Comparison of ENCODE assay signal across 9 cellular contexts in genomic region chr1:1554926-1555915, GRCh38. TPM values are rescaled to one million over a fixed set of nuclear protein-coding genes. Genes with fewer than 3 reads are reported as not detected.
A peak's percentile ranks its signal among the peaks of the same experiment; 100 is the strongest.
DNase-seq lines count a peak whose midpoint lies in the region; ATAC-seq and TF ChIP-seq lines count a peak whose summit lies in the region.
"Had no signal": no experiment of that assay in that cellular context is flagged by ENCODE, and none has a peak within 500 bp of the region (broad histone marks: within the 10 kb centered on the region; RNA-seq: fewer than 3 reads in every experiment).

No MANE protein-coding gene starts in this region.

- peak overlapping the region in 1 of 2 donors; percentile 25 for H3K27ac ChIP-seq in liver (ENCODE audit: low read depth in 1 of 2, low read length in 2 of 2)

- H3K36me3 ChIP-seq in liver (ENCODE audit: control insufficient read depth in 4 of 4, insufficient read depth in 3 of 4, low read depth in 1 of 4, low read length in 3 of 4) = peaks cover 0 to 3% (median under 1%) of the 10 kb centered on the region in 4 donors

- no peak for TF ChIP-seq CTCF in AG04449 (IDR thresholded peaks at IDR 0.05; ENCODE audit: insufficient read depth, low read length, missing control alignments)
- no peak for TF ChIP-seq CTCF in liver (IDR thresholded peaks at IDR 0.05; ENCODE audit: low read depth, low read length, missing input control)

- ATAC-seq in GM21390 (IDR thresholded peaks at IDR 0.05; ENCODE audit: unreplicated experiment) = no peak

- H3K4me3 ChIP-seq in AG04449 (ENCODE audit: low read depth, low read length) = no peak overlapping the region
- no peak overlapping the region for H3K4me3 ChIP-seq in liver (ENCODE audit: low read depth in 1 of 3, low read length in 3 of 3)

- no peaks in the 10 kb centered on the region for H3K9me3 ChIP-seq in liver (ENCODE audit: control insufficient read depth in 4 of 4, low read length in 3 of 4)

- CTCF ChIA-PET in AG04449 (lab: Yijun Ruan, JAX) = interaction anchor here (1.0 to 1.5 kb wide), 2 partner anchors 14 to 50 kb away, joined by 3 to 4 read pairs; no protein-coding TSS in a partner anchor

- POLR2A ChIA-PET in AG04449 (lab: Yijun Ruan, JAX) = no interaction called here

- H3K27me3 ChIP-seq in liver (ENCODE audit: control insufficient read depth in 4 of 4, insufficient read depth in 4 of 4, low read length in 3 of 4) = no peaks in the 10 kb centered on the region

- no peak for TF ChIP-seq RAD21 in liver (IDR thresholded peaks at IDR 0.05)

- H3K9ac ChIP-seq in liver (ENCODE audit: low read depth in 1 of 2, low read length in 2 of 2) = no peak overlapping the region

- peaks cover 0 to 17% (median 9%) of the 10 kb centered on the region in 4 donors for H3K4me1 ChIP-seq in liver (ENCODE audit: control insufficient read depth in 4 of 4, insufficient read depth in 4 of 4, low read length in 3 of 4)

- DNase-seq in AG04449 (ENCODE audit: low read depth, low spot score) (peak; percentile 34), HuH-7.5 (ENCODE audit: low spot score) (peak; percentile 13), cerebellar cortex (ENCODE audit: low spot score) (peak; percentile 65), midbrain (lab: John Stamatoyannopoulos, UW) (no peak), NCI-H524 (lab: John Stamatoyannopoulos, UW) (no peak), 8988T (no peak)
- DNase-seq: NCI-H446 treated with DMSO at 0.1 percent for 48 hours had no signal

- WGBS in liver = 69% methylated on average over 31 of the region's 31 CpGs

TF ChIP-seq in liver, 16 proteins besides CTCF, POLR2A, EP300 and RAD21:
- TF ChIP-seq FOXA2 (IDR thresholded peaks at IDR 0.05) (no peak), TAF1 (conservative IDR thresholded peaks at IDR 0.05) (no peak), HNF4A (conservative IDR thresholded peaks at IDR 0.05) (no peak), NR2F2 (IDR thresholded peaks at IDR 0.05) (peak; percentile 85), EGR1 (IDR thresholded peaks at IDR 0.05; ENCODE audit: low read depth in 2 of 2) (no peak), JUND (IDR thresholded peaks at IDR 0.05) (no peak), FOXA1 (IDR thresholded peaks at IDR 0.05) (no peak), ATF3 (IDR thresholded peaks at IDR 0.05) (no peak), SP1 (IDR thresholded peaks at IDR 0.05) (no peak), HNF4G (IDR thresholded peaks at IDR 0.05) (no peak), YY1 (IDR thresholded peaks at IDR 0.05) (no peak), RXRA (IDR thresholded peaks at IDR 0.05) (peak in 1 of 2 donors; percentile 53)
- TF ChIP-seq, protein P1, sequence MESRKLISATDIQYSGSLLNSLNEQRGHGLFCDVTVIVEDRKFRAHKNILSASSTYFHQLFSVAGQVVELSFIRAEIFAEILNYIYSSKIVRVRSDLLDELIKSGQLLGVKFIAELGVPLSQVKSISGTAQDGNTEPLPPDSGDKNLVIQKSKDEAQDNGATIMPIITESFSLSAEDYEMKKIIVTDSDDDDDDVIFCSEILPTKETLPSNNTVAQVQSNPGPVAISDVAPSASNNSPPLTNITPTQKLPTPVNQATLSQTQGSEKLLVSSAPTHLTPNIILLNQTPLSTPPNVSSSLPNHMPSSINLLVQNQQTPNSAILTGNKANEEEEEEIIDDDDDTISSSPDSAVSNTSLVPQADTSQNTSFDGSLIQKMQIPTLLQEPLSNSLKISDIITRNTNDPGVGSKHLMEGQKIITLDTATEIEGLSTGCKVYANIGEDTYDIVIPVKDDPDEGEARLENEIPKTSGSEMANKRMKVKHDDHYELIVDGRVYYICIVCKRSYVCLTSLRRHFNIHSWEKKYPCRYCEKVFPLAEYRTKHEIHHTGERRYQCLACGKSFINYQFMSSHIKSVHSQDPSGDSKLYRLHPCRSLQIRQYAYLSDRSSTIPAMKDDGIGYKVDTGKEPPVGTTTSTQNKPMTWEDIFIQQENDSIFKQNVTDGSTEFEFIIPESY (IDR thresholded peaks at IDR 0.05) = no peak
- TF ChIP-seq, protein P2, sequence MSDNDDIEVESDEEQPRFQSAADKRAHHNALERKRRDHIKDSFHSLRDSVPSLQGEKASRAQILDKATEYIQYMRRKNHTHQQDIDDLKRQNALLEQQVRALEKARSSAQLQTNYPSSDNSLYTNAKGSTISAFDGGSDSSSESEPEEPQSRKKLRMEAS (IDR thresholded peaks at IDR 0.05) = no peak
- TF ChIP-seq, protein P3, sequence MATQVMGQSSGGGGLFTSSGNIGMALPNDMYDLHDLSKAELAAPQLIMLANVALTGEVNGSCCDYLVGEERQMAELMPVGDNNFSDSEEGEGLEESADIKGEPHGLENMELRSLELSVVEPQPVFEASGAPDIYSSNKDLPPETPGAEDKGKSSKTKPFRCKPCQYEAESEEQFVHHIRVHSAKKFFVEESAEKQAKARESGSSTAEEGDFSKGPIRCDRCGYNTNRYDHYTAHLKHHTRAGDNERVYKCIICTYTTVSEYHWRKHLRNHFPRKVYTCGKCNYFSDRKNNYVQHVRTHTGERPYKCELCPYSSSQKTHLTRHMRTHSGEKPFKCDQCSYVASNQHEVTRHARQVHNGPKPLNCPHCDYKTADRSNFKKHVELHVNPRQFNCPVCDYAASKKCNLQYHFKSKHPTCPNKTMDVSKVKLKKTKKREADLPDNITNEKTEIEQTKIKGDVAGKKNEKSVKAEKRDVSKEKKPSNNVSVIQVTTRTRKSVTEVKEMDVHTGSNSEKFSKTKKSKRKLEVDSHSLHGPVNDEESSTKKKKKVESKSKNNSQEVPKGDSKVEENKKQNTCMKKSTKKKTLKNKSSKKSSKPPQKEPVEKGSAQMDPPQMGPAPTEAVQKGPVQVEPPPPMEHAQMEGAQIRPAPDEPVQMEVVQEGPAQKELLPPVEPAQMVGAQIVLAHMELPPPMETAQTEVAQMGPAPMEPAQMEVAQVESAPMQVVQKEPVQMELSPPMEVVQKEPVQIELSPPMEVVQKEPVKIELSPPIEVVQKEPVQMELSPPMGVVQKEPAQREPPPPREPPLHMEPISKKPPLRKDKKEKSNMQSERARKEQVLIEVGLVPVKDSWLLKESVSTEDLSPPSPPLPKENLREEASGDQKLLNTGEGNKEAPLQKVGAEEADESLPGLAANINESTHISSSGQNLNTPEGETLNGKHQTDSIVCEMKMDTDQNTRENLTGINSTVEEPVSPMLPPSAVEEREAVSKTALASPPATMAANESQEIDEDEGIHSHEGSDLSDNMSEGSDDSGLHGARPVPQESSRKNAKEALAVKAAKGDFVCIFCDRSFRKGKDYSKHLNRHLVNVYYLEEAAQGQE (IDR thresholded peaks at IDR 0.05) = no peak

RNA-seq across cellular contexts. Expression of gene TMEM240, which starts 14.8 kb away (rescaled TPM):
- under 1 TPM; 0.14 to 0.33 TPM for total RNA-seq in liver
- under 1 TPM in 1 of 2 donors, not detected in 1; 0.33 TPM for polyA plus RNA-seq in liver

RNA-seq across cellular contexts. Expression of gene SSU72, which starts 19.4 kb away (rescaled TPM):
- 10 to 100 TPM; 35.4 to 40.4 TPM for total RNA-seq in liver
- polyA plus RNA-seq in liver = 10 to 100 TPM; 48.2 to 57.4 TPM

RNA-seq across cellular contexts. Expression of gene ATAD3A, which starts 43.3 kb away (rescaled TPM):
- 10 to 100 TPM; 14.0 to 17.7 TPM for total RNA-seq in liver
- 10 to 100 TPM in 1 of 2 donors, 1 to 10 TPM in 1; 7.2 to 20.0 TPM for polyA plus RNA-seq in liver

RNA-seq across cellular contexts. Expression of gene FNDC10, which starts 44.7 kb away (rescaled TPM):
- total RNA-seq in liver = under 1 TPM; 0.08 to 0.37 TPM
- polyA plus RNA-seq in liver = under 1 TPM; 0.13 to 0.58 TPM

Comparison
In these comparisons a context has a peak if more than half of its experiments do, and no peak if none do; other contexts are left out.
1. DNase-seq: peak in AG04449 (single experiment), HuH-7.5 (single experiment) and cerebellar cortex (single experiment); none in midbrain (single experiment), NCI-H524 (0 of 2) and 8988T (single experiment).